In the genomic region with DNA sequence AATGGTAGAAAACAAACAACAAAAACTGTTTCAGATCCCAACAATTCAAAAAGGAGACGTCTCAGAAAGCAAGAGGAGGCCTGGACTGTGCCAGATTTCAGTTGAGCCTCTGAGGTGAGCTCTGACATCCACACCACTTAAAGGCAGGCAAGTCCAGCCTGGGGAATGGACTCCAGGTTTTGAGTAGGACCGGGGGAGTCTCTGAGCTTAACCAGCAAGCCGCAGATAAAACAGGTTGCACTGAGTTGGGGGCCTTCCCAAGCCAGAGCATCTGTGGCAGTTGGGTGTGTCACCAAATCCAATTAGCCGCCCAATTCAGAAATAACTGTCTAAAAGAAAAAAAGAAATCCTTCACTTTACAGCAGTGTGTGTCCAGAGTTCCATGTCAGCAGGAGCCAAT, we compare ENCODE assay signal across 13 cellular contexts. TPM values are rescaled to one million over a fixed set of nuclear protein-coding genes. Genes with fewer than 3 reads are reported as not detected.
DNase-seq lines count a peak whose midpoint lies in the region; ATAC-seq and TF ChIP-seq lines count a peak whose summit lies in the region.
"Had no signal": no experiment of that assay in that cellular context is flagged by ENCODE, and none has a peak within 500 bp of the region (broad histone marks: within the 10 kb centered on the region; RNA-seq: fewer than 3 reads in every experiment).

No MANE protein-coding gene starts in this region.

- 87 to 93% methylated on average over 4 of the region's 4 CpGs for WGBS in gastroesophageal sphincter (ENCODE audit: low coverage in 1 of 2), 2 donors

- DNase-seq in stimulated activated naive CD8-positive, alpha-beta T cell treated with anti-CD3 and anti-CD28 coated beads, Interleukin-15, Interleukin-2, amounts not matched to agents 100 U/mL and 50 U/mL, for 24 hours = no peak
- DNase-seq in activated CD4-positive, alpha-beta memory T cell treated with anti-CD3 and anti-CD28 coated beads for 36 hours = no peak
- no peak for DNase-seq in SW 1271 (lab: John Stamatoyannopoulos, UW)
- DNase-seq in OCI-M2 (lab: John Stamatoyannopoulos, UW; ENCODE audit: unreplicated experiment) = no peak
- DNase-seq in mesothelial cell of epicardium (ENCODE audit: low spot score in 2 of 2, unreplicated experiment in 2 of 2) = no peak
- DNase-seq: GF-D8, left ventricle myocardium inferior, MV-4-11, NCI-H2029 treated with DMSO at 0.1 percent for 48 hours, SIG-M5 had no signal

- peaks cover 80% of the 10 kb centered on the region for H3K36me3 Mint-ChIP-seq in stimulated activated naive CD8-positive, alpha-beta T cell treated with anti-CD3 and anti-CD28 coated beads, Interleukin-15, Interleukin-2, amounts not matched to agents 100 ng/mL and 50 ng/mL, for 24 hours (ENCODE audit: low read depth)
- peaks cover 58% of the 10 kb centered on the region for H3K36me3 Mint-ChIP-seq in activated CD4-positive, alpha-beta memory T cell treated with anti-CD3 and anti-CD28 coated beads for 36 hours
- peaks cover 6% of the 10 kb centered on the region for H3K36me3 Mint-ChIP-seq in mesothelial cell of epicardium

- TF ChIP-seq POLR2A in gastroesophageal sphincter (IDR thresholded peaks at IDR 0.05) = no peak

- no peaks in the 10 kb centered on the region for H3K27me3 ChIP-seq in gastroesophageal sphincter

- POLR2A ChIA-PET in activated CD4-positive, alpha-beta memory T cell treated with anti-CD3 and anti-CD28 coated beads for 36 hours (lab: Charles Lee) = interaction anchor here (1.7 to 3.3 kb wide), 4 partner anchors 14 to 55 kb away, joined by 4 to 13 read pairs (median 9); a partner anchor contains a TSS

- TF ChIP-seq CTCF in gastroesophageal sphincter (IDR thresholded peaks at IDR 0.05) (no peak), mesothelial cell of epicardium (IDR thresholded peaks at IDR 0.05; ENCODE audit: unreplicated experiment) (no peak)

- intact Hi-C loops in activated CD4-positive, alpha-beta memory T cell treated with anti-CD3 and anti-CD28 coated beads for 36 hours (cut with micrococcal nuclease) = loop anchor here (1.0 to 2.0 kb wide), 7 partner anchors 10 to 232 kb away; a partner anchor contains a TSS

- H3K4me1 Mint-ChIP-seq in stimulated activated naive CD8-positive, alpha-beta T cell treated with anti-CD3 and anti-CD28 coated beads, Interleukin-15, Interleukin-2, amounts not matched to agents 100 ng/mL and 50 ng/mL, for 24 hours (ENCODE audit: low read depth) = peaks cover 75% of the 10 kb centered on the region
- peaks cover 60% of the 10 kb centered on the region for H3K4me1 Mint-ChIP-seq in activated CD4-positive, alpha-beta memory T cell treated with anti-CD3 and anti-CD28 coated beads for 36 hours (ENCODE audit: low read depth)
- peaks cover 7% of the 10 kb centered on the region for H3K4me1 Mint-ChIP-seq in mesothelial cell of epicardium

- no peaks in the 10 kb centered on the region for H3K27me3 Mint-ChIP-seq in stimulated activated naive CD8-positive, alpha-beta T cell treated with anti-CD3 and anti-CD28 coated beads, Interleukin-15, Interleukin-2, amounts not matched to agents 100 ng/mL and 50 ng/mL, for 24 hours
- no peaks in the 10 kb centered on the region for H3K27me3 Mint-ChIP-seq in activated CD4-positive, alpha-beta memory T cell treated with anti-CD3 and anti-CD28 coated beads for 36 hours
- H3K27me3 Mint-ChIP-seq in mesothelial cell of epicardium (ENCODE audit: low read depth) = no peaks in the 10 kb centered on the region

- no peaks in the 10 kb centered on the region for H3K9me3 Mint-ChIP-seq in stimulated activated naive CD8-positive, alpha-beta T cell treated with anti-CD3 and anti-CD28 coated beads, Interleukin-15, Interleukin-2, amounts not matched to agents 100 ng/mL and 50 ng/mL, for 24 hours
- no peaks in the 10 kb centered on the region for H3K9me3 Mint-ChIP-seq in activated CD4-positive, alpha-beta memory T cell treated with anti-CD3 and anti-CD28 coated beads for 36 hours
- H3K9me3 Mint-ChIP-seq in mesothelial cell of epicardium = no peaks in the 10 kb centered on the region

- no peak overlapping the region for H3K4me3 Mint-ChIP-seq in stimulated activated naive CD8-positive, alpha-beta T cell treated with anti-CD3 and anti-CD28 coated beads, Interleukin-15, Interleukin-2, amounts not matched to agents 100 ng/mL and 50 ng/mL, for 24 hours
- no peak overlapping the region for H3K4me3 Mint-ChIP-seq in activated CD4-positive, alpha-beta memory T cell treated with anti-CD3 and anti-CD28 coated beads for 36 hours
- H3K4me3 Mint-ChIP-seq in mesothelial cell of epicardium = no peak overlapping the region

- H3K36me3 ChIP-seq in gastroesophageal sphincter = peaks cover 0 to 84% of the 10 kb centered on the region in 2 donors

- H3K9me3 ChIP-seq in gastroesophageal sphincter = no peaks in the 10 kb centered on the region
- H3K9me3 ChIP-seq: left ventricle myocardium inferior had no signal

- H3K27ac ChIP-seq in gastroesophageal sphincter = peak overlapping the region in 3 of 4 donors; percentile 11 to 77 (median 46)
- H3K27ac ChIP-seq: left ventricle myocardium inferior, parathyroid adenoma had no signal

- CTCF ChIA-PET in activated CD4-positive, alpha-beta memory T cell treated with anti-CD3 and anti-CD28 coated beads for 36 hours (lab: Charles Lee) = interaction anchor here (0.7 to 9.8 kb wide), 21 partner anchors 9 to 231 kb away, joined by 3 to 228 read pairs (median 6); a partner anchor contains a TSS

- H3K4me3 ChIP-seq in gastroesophageal sphincter = no peak overlapping the region
- H3K4me3 ChIP-seq: left ventricle myocardium inferior had no signal

- H3K27ac Mint-ChIP-seq in stimulated activated naive CD8-positive, alpha-beta T cell treated with anti-CD3 and anti-CD28 coated beads, Interleukin-15, Interleukin-2, amounts not matched to agents 100 ng/mL and 50 ng/mL, for 24 hours = peak overlapping the region; percentile 95
- peak overlapping the region; percentile 80 for H3K27ac Mint-ChIP-seq in activated CD4-positive, alpha-beta memory T cell treated with anti-CD3 and anti-CD28 coated beads for 36 hours
- H3K27ac Mint-ChIP-seq in mesothelial cell of epicardium = no peak overlapping the region

- no peak for ATAC-seq in stimulated activated naive CD8-positive, alpha-beta T cell treated with anti-CD3 and anti-CD28 coated beads, Interleukin-15, Interleukin-2, amounts not matched to agents 100 U/mL and 50 U/mL, for 24 hours
- ATAC-seq in gastroesophageal sphincter = no peak

- H3K4me1 ChIP-seq in gastroesophageal sphincter = peaks cover 0 to 40% (median 4%) of the 10 kb centered on the region in 3 donors

- TF ChIP-seq EP300 in gastroesophageal sphincter (IDR thresholded peaks at IDR 0.05) = no peak

RNA-seq across cellular contexts. Expression of a gene that starts 54.7 kb away (rescaled TPM):
- total RNA-seq in activated CD4-positive, alpha-beta memory T cell treated with anti-CD3 and anti-CD28 coated beads for 36 hours = 10 to 100 TPM; 23.5 to 24.0 TPM
- 10 to 100 TPM; 10.2 to 13.2 (median 12.4) TPM for total RNA-seq in gastroesophageal sphincter
- total RNA-seq in mesothelial cell of epicardium = 10.6 to 13.2 TPM (median 12.3 TPM) in 3 replicates

RNA-seq across cellular contexts. Expression of a gene that starts 55.0 kb away (rescaled TPM):
- 10 to 100 TPM; 23.4 TPM for total RNA-seq in activated CD4-positive, alpha-beta memory T cell treated with anti-CD3 and anti-CD28 coated beads for 36 hours
- total RNA-seq in gastroesophageal sphincter (10 to 100 TPM; 31.4 to 40.0 (median 36.8) TPM), mesothelial cell of epicardium (15.4 to 19.3 TPM (median 17.2 TPM) in 3 replicates)
